ENCODE assay signal across 21 cellular contexts in the genomic region with DNA sequence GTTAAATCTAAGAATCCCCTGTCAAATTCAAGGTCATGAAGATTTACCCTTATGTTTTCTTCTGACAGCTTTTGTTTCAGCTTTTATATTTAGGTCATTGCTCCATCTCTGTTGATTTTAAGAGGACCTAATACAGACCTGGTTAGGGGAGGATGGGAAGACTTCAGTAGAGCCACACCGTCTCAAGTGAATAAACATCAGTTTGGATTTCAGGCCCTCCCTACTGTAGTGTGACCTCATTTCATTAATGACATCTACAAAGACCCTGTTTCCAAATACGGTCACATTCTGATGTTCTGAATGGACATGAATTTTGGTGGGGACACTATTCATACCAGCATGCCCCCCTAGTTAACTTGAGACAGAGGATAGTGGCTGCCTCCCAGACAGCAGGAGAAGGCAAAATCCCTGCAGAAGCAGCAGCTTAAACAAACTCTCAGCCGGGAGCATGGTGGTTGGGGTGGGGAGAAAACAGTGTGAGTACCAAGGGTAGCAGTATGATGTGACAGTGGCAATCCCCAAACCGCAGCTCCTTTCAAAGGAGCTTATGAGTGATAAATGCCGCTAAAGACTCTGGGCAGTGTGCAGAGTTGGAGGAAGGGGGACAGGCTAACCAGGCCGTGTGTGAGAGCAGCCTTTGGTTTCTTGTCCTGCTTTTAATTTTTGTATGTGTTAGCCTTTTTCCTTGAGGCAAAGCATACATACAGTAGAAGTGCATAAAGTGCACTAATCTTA.
DNase-seq lines count a peak whose midpoint lies in the region; ATAC-seq and TF ChIP-seq lines count a peak whose summit lies in the region.
"Had no signal": no experiment of that assay in that cellular context is flagged by ENCODE, and none has a peak within 500 bp of the region (broad histone marks: within the 10 kb centered on the region; RNA-seq: fewer than 3 reads in every experiment).

No MANE protein-coding gene starts in this region.

- no peaks in the 10 kb centered on the region for H3K36me3 ChIP-seq in neural progenitor cell
- H3K36me3 ChIP-seq in Caco-2 (ENCODE audit: control insufficient read depth, insufficient read depth, low read length), result no peaks in the 10 kb centered on the region
- H3K36me3 ChIP-seq in uterus, result no peaks in the 10 kb centered on the region
- H3K36me3 ChIP-seq: SJSA1 had no signal

- peak; percentile 66 for ATAC-seq in GM18868 (IDR thresholded peaks at IDR 0.05; ENCODE audit: unreplicated experiment)
- peak; percentile 61 for ATAC-seq in HG02798 (IDR thresholded peaks at IDR 0.05; ENCODE audit: poor library complexity, unreplicated experiment)
- no peak for ATAC-seq in effector memory CD8-positive, alpha-beta T cell (replicated peaks)
- ATAC-seq: PC-3 had no signal

- H3K27ac ChIP-seq in neural progenitor cell, result no peak overlapping the region
- H3K27ac ChIP-seq in uterus, result no peak overlapping the region
- H3K27ac ChIP-seq: SJSA1 had no signal

- peaks cover 7% of the 10 kb centered on the region for H3K27me3 Mint-ChIP-seq in neural progenitor cell (ENCODE audit: insufficient read depth, low read depth)
- peaks cover 9% of the 10 kb centered on the region for H3K27me3 Mint-ChIP-seq in Caco-2 (ENCODE audit: insufficient read depth, unreplicated experiment)
- H3K27me3 Mint-ChIP-seq in effector memory CD8-positive, alpha-beta T cell, result peaks cover 11 to 12% of the 10 kb centered on the region in 2 donors
- H3K27me3 Mint-ChIP-seq: CD4-positive, CD25-positive, alpha-beta regulatory T cell had no signal

- H3K9me3 Mint-ChIP-seq in neural progenitor cell (no peaks in the 10 kb centered on the region), Caco-2 (ENCODE audit: unreplicated experiment) (no peaks in the 10 kb centered on the region)
- H3K9me3 Mint-ChIP-seq in effector memory CD8-positive, alpha-beta T cell, result no peaks in the 10 kb centered on the region
- H3K9me3 Mint-ChIP-seq: HFFc6 had no signal

- POLR2A ChIA-PET in Caco-2 (lab: Charles Lee), result no interaction called here

- H3K27me3 ChIP-seq in neural progenitor cell (no peaks in the 10 kb centered on the region), Caco-2 (replicated peaks; ENCODE audit: control insufficient read depth, insufficient read depth, low read length) (no peaks in the 10 kb centered on the region), uterus (no peaks in the 10 kb centered on the region)

- peak overlapping the region; percentile 9 for H3K4me3 Mint-ChIP-seq in neural progenitor cell
- no peak overlapping the region for H3K4me3 Mint-ChIP-seq in Caco-2 (ENCODE audit: unreplicated experiment)
- no peak overlapping the region for H3K4me3 Mint-ChIP-seq in effector memory CD8-positive, alpha-beta T cell
- H3K4me3 Mint-ChIP-seq: CD4-positive, CD25-positive, alpha-beta regulatory T cell; HFFc6 had no signal

- H3K9me3 ChIP-seq in neural progenitor cell (ENCODE audit: low read depth) (no peaks in the 10 kb centered on the region), Caco-2 (no peaks in the 10 kb centered on the region), uterus (no peaks in the 10 kb centered on the region)
- H3K9me3 ChIP-seq: SJSA1 had no signal

- peaks cover 21% of the 10 kb centered on the region for H3K4me1 ChIP-seq in neural progenitor cell
- no peaks in the 10 kb centered on the region for H3K4me1 ChIP-seq in Caco-2
- H3K4me1 ChIP-seq in uterus, result no peaks in the 10 kb centered on the region
- H3K4me1 ChIP-seq: SJSA1 had no signal

- H3K27ac Mint-ChIP-seq in neural progenitor cell (peak overlapping the region; percentile 23), Caco-2 (ENCODE audit: unreplicated experiment) (no peak overlapping the region)
- no peak overlapping the region for H3K27ac Mint-ChIP-seq in effector memory CD8-positive, alpha-beta T cell
- H3K27ac Mint-ChIP-seq: CD4-positive, CD25-positive, alpha-beta regulatory T cell; HFFc6 had no signal

- H4K20me1 ChIP-seq in neural progenitor cell (ENCODE audit: low read depth), result no peaks in the 10 kb centered on the region

- H3F3A ChIP-seq in neural progenitor cell (ENCODE audit: low read depth), result no peaks in the 10 kb centered on the region

- peaks cover 40% of the 10 kb centered on the region for H3K4me1 Mint-ChIP-seq in neural progenitor cell
- H3K4me1 Mint-ChIP-seq in Caco-2 (ENCODE audit: low read depth, unreplicated experiment), result no peaks in the 10 kb centered on the region
- no peaks in the 10 kb centered on the region for H3K4me1 Mint-ChIP-seq in effector memory CD8-positive, alpha-beta T cell (ENCODE audit: low read depth in 2 of 2)
- H3K4me1 Mint-ChIP-seq: CD4-positive, CD25-positive, alpha-beta regulatory T cell had no signal

- CTCF ChIA-PET in Caco-2 (lab: Charles Lee), result no interaction called here

- BruUV-seq in Caco-2 (replicated peaks; lab: Mats Ljungman, UMichigan), result no TSS peak

- H3K9ac ChIP-seq in neural progenitor cell, result no peak overlapping the region

- H3K36me3 Mint-ChIP-seq in neural progenitor cell (no peaks in the 10 kb centered on the region), Caco-2 (ENCODE audit: insufficient read depth, unreplicated experiment) (no peaks in the 10 kb centered on the region)
- no peaks in the 10 kb centered on the region for H3K36me3 Mint-ChIP-seq in effector memory CD8-positive, alpha-beta T cell (ENCODE audit: insufficient read depth)
- H3K36me3 Mint-ChIP-seq: CD4-positive, CD25-positive, alpha-beta regulatory T cell had no signal

- intact Hi-C loops in Caco-2 (cut with micrococcal nuclease; ENCODE audit: unreplicated experiment), result no loop called here
- intact Hi-C loops in uterus (cut with DNase I; ENCODE audit: low total_unique reads), result no loop called here

- TF ChIP-seq CTCF in neural progenitor cell (IDR thresholded peaks at IDR 0.05) (no peak), Caco-2 (IDR thresholded peaks at IDR 0.05; ENCODE audit: insufficient read depth in 1 of 2, low read depth in 1 of 2, low read length in 1 of 2, severe bottlenecking in 1 of 2, unreplicated experiment in 1 of 2) (no peak), uterus (IDR thresholded peaks at IDR 0.05) (no peak)

- no peaks in the 10 kb centered on the region for H3K79me2 ChIP-seq in neural progenitor cell (ENCODE audit: low read depth)

- H3K4me3 ChIP-seq in neural progenitor cell (no peak overlapping the region), Caco-2 (ENCODE audit: low read depth, low read length) (no peak overlapping the region), uterus (no peak overlapping the region)
- H3K4me3 ChIP-seq: SJSA1 had no signal

- no peak for TF ChIP-seq POLR2A in uterus (IDR thresholded peaks at IDR 0.05)

- DNase-seq in NCI-H82 (lab: John Stamatoyannopoulos, UW) (peak; percentile 55), neural progenitor cell (ENCODE audit: low spot score) (no peak), mesenteric fat pad (ENCODE audit: low spot score) (no peak), Caco-2 (no peak), uterus (no peak)
- no peak for DNase-seq in effector memory CD8-positive, alpha-beta T cell
- DNase-seq: ACHN; Calu3; CD4-positive, CD25-positive, alpha-beta regulatory T cell; DND-41; GDM1; HFFc6; KBM-7; NCI-H1105; NCI-H187 treated with DMSO at 0.1 percent for 48 hours; NCI-H2171; NCI-H524; PC-3 had no signal

- no peak overlapping the region for H3K4me2 ChIP-seq in neural progenitor cell

- no peak overlapping the region for H2AFZ ChIP-seq in neural progenitor cell (replicated peaks)
